In genomic region chr19:55673889-55674288, GRCh38 we compare ENCODE assay signal across 1 cellular context.
A peak's percentile ranks its signal among the peaks of the same experiment; 100 is the strongest.
TF ChIP-seq lines count a peak whose summit lies in the region.

No MANE protein-coding gene starts in this region.

TF ChIP-seq in HEK293, 187 proteins besides CTCF, POLR2A, EP300 and RAD21 (continued from another document):
- TF ChIP-seq, protein P1, sequence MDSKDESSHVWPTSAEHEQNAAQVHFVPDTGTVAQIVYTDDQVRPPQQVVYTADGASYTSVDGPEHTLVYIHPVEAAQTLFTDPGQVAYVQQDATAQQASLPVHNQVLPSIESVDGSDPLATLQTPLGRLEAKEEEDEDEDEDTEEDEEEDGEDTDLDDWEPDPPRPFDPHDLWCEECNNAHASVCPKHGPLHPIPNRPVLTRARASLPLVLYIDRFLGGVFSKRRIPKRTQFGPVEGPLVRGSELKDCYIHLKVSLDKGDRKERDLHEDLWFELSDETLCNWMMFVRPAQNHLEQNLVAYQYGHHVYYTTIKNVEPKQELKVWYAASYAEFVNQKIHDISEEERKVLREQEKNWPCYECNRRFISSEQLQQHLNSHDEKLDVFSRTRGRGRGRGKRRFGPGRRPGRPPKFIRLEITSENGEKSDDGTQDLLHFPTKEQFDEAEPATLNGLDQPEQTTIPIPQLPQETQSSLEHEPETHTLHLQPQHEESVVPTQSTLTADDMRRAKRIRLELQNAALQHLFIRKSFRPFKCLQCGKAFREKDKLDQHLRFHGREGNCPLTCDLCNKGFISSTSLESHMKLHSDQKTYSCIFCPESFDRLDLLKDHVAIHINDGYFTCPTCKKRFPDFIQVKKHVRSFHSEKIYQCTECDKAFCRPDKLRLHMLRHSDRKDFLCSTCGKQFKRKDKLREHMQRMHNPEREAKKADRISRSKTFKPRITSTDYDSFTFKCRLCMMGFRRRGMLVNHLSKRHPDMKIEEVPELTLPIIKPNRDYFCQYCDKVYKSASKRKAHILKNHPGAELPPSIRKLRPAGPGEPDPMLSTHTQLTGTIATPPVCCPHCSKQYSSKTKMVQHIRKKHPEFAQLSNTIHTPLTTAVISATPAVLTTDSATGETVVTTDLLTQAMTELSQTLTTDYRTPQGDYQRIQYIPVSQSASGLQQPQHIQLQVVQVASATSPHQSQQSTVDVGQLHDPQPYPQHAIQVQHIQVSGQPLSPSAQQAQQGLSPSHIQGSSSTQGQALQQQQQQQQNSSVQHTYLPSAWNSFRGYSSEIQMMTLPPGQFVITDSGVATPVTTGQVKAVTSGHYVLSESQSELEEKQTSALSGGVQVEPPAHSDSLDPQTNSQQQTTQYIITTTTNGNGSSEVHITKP (tag by site-specific recombination; IDR thresholded peaks at IDR 0.05): no peak
- no peak for TF ChIP-seq ZNF214 (tag by site-specific recombination; IDR thresholded peaks at IDR 0.05; ENCODE audit: borderline replicate concordance)
- TF ChIP-seq, protein P2, sequence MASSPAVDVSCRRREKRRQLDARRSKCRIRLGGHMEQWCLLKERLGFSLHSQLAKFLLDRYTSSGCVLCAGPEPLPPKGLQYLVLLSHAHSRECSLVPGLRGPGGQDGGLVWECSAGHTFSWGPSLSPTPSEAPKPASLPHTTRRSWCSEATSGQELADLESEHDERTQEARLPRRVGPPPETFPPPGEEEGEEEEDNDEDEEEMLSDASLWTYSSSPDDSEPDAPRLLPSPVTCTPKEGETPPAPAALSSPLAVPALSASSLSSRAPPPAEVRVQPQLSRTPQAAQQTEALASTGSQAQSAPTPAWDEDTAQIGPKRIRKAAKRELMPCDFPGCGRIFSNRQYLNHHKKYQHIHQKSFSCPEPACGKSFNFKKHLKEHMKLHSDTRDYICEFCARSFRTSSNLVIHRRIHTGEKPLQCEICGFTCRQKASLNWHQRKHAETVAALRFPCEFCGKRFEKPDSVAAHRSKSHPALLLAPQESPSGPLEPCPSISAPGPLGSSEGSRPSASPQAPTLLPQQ (tag by site-specific recombination; IDR thresholded peaks at IDR 0.05): no peak
- no peak for TF ChIP-seq ZNF148 (tag by site-specific recombination; IDR thresholded peaks at IDR 0.05; ENCODE audit: borderline replicate concordance)
- TF ChIP-seq ZNF335 (tag by site-specific recombination; conservative IDR thresholded peaks at IDR 0.05): no peak
- TF ChIP-seq ZNF211 (tag by site-specific recombination; IDR thresholded peaks at IDR 0.05; ENCODE audit: low read depth): no peak
- no peak for TF ChIP-seq ZNF510 (tag by site-specific recombination; IDR thresholded peaks at IDR 0.05; ENCODE audit: insufficient replicate concordance)
- no peak for TF ChIP-seq KLF7 (tag by site-specific recombination; IDR thresholded peaks at IDR 0.05; ENCODE audit: borderline replicate concordance)
- TF ChIP-seq ZNF398 (tag by site-specific recombination; IDR thresholded peaks at IDR 0.05): peak; percentile 46
- TF ChIP-seq MZF1 (tag by site-specific recombination; IDR thresholded peaks at IDR 0.05; ENCODE audit: borderline replicate concordance): no peak
- TF ChIP-seq, protein P3, sequence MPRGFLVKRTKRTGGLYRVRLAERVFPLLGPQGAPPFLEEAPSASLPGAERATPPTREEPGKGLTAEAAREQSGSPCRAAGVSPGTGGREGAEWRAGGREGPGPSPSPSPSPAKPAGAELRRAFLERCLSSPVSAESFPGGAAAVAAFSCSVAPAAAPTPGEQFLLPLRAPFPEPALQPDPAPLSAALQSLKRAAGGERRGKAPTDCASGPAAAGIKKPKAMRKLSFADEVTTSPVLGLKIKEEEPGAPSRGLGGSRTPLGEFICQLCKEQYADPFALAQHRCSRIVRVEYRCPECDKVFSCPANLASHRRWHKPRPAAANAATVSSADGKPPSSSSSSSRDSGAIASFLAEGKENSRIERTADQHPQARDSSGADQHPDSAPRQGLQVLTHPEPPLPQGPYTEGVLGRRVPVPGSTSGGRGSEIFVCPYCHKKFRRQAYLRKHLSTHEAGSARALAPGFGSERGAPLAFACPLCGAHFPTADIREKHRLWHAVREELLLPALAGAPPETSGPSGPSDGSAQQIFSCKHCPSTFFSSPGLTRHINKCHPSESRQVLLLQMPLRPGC (tag by site-specific recombination; IDR thresholded peaks at IDR 0.05): no peak
- TF ChIP-seq PRDM4 (tag by site-specific recombination; IDR thresholded peaks at IDR 0.05): no peak
- TF ChIP-seq ZNF157 (tag by site-specific recombination; IDR thresholded peaks at IDR 0.05): no peak
- no peak for TF ChIP-seq GLIS1 (tag by site-specific recombination; IDR thresholded peaks at IDR 0.05)
- TF ChIP-seq ZNF792 (tag by site-specific recombination; IDR thresholded peaks at IDR 0.05): no peak
- TF ChIP-seq, protein P4, sequence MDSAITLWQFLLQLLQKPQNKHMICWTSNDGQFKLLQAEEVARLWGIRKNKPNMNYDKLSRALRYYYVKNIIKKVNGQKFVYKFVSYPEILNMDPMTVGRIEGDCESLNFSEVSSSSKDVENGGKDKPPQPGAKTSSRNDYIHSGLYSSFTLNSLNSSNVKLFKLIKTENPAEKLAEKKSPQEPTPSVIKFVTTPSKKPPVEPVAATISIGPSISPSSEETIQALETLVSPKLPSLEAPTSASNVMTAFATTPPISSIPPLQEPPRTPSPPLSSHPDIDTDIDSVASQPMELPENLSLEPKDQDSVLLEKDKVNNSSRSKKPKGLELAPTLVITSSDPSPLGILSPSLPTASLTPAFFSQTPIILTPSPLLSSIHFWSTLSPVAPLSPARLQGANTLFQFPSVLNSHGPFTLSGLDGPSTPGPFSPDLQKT (IDR thresholded peaks at IDR 0.05; ENCODE audit: borderline replicate concordance, low read depth, low read length): no peak
- no peak for TF ChIP-seq GFI1B (tag by site-specific recombination; IDR thresholded peaks at IDR 0.05)
- no peak for TF ChIP-seq ZNF48 (tag by site-specific recombination; IDR thresholded peaks at IDR 0.05)
- no peak for TF ChIP-seq SETDB1 (IDR thresholded peaks at IDR 0.05; ENCODE audit: insufficient read length, low read length)
- 0 out of 2 replicates have a peak, but pooled peaks have one; percentile 4 for TF ChIP-seq ZBTB17 (tag by site-specific recombination; IDR thresholded peaks at IDR 0.05)
- no peak for TF ChIP-seq ZNF707 (tag by site-specific recombination; IDR thresholded peaks at IDR 0.05)
